ENCODE assay signal across 1 cellular context in genomic region chr4:1336079-1336478, GRCh38.
TF ChIP-seq lines count a peak whose summit lies in the region.

No MANE protein-coding gene starts in this region.

TF ChIP-seq in HepG2, 621 proteins besides CTCF, POLR2A, EP300 and RAD21 (continued from another document):
- TF ChIP-seq ZNF513 (CRISPR knock-in tag; conservative IDR thresholded peaks at IDR 0.05) (no peak), ZBTB8A (CRISPR knock-in tag; IDR thresholded peaks at IDR 0.05; ENCODE audit: borderline replicate concordance, low read depth) (no peak), AKNA (CRISPR knock-in tag; IDR thresholded peaks at IDR 0.05; ENCODE audit: borderline replicate concordance) (no peak), ZNF530 (CRISPR knock-in tag; IDR thresholded peaks at IDR 0.05; ENCODE audit: low read depth) (no peak), ATF5 (CRISPR knock-in tag; IDR thresholded peaks at IDR 0.05; ENCODE audit: low read depth) (no peak), POGK (CRISPR knock-in tag; conservative IDR thresholded peaks at IDR 0.05) (no peak), LRRFIP1 (CRISPR knock-in tag; conservative IDR thresholded peaks at IDR 0.05) (no peak), KDM1A (CRISPR knock-in tag; IDR thresholded peaks at IDR 0.05) (no peak), ZSCAN9 (CRISPR knock-in tag; IDR thresholded peaks at IDR 0.05; ENCODE audit: borderline replicate concordance) (0 out of 2 replicates have a peak, but pooled peaks have one; percentile 11), ZSCAN21 (CRISPR knock-in tag; IDR thresholded peaks at IDR 0.05; ENCODE audit: borderline replicate concordance) (peak; percentile 100), ZMYM3 (CRISPR knock-in tag; IDR thresholded peaks at IDR 0.05) (no peak), ZNF549 (CRISPR knock-in tag; IDR thresholded peaks at IDR 0.05) (no peak), NR3C1 (CRISPR knock-in tag; IDR thresholded peaks at IDR 0.05) (no peak)
- TF ChIP-seq, protein P1, sequence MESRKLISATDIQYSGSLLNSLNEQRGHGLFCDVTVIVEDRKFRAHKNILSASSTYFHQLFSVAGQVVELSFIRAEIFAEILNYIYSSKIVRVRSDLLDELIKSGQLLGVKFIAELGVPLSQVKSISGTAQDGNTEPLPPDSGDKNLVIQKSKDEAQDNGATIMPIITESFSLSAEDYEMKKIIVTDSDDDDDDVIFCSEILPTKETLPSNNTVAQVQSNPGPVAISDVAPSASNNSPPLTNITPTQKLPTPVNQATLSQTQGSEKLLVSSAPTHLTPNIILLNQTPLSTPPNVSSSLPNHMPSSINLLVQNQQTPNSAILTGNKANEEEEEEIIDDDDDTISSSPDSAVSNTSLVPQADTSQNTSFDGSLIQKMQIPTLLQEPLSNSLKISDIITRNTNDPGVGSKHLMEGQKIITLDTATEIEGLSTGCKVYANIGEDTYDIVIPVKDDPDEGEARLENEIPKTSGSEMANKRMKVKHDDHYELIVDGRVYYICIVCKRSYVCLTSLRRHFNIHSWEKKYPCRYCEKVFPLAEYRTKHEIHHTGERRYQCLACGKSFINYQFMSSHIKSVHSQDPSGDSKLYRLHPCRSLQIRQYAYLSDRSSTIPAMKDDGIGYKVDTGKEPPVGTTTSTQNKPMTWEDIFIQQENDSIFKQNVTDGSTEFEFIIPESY (CRISPR knock-in tag; IDR thresholded peaks at IDR 0.05) = peak; percentile 94
- TF ChIP-seq, protein P2, sequence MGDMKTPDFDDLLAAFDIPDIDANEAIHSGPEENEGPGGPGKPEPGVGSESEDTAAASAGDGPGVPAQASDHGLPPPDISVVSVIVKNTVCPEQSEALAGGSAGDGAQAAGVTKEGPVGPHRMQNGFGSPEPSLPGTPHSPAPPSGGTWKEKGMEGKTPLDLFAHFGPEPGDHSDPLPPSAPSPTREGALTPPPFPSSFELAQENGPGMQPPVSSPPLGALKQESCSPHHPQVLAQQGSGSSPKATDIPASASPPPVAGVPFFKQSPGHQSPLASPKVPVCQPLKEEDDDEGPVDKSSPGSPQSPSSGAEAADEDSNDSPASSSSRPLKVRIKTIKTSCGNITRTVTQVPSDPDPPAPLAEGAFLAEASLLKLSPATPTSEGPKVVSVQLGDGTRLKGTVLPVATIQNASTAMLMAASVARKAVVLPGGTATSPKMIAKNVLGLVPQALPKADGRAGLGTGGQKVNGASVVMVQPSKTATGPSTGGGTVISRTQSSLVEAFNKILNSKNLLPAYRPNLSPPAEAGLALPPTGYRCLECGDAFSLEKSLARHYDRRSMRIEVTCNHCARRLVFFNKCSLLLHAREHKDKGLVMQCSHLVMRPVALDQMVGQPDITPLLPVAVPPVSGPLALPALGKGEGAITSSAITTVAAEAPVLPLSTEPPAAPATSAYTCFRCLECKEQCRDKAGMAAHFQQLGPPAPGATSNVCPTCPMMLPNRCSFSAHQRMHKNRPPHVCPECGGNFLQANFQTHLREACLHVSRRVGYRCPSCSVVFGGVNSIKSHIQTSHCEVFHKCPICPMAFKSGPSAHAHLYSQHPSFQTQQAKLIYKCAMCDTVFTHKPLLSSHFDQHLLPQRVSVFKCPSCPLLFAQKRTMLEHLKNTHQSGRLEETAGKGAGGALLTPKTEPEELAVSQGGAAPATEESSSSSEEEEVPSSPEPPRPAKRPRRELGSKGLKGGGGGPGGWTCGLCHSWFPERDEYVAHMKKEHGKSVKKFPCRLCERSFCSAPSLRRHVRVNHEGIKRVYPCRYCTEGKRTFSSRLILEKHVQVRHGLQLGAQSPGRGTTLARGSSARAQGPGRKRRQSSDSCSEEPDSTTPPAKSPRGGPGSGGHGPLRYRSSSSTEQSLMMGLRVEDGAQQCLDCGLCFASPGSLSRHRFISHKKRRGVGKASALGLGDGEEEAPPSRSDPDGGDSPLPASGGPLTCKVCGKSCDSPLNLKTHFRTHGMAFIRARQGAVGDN (CRISPR knock-in tag; IDR thresholded peaks at IDR 0.05) = no peak
- TF ChIP-seq, protein P3, sequence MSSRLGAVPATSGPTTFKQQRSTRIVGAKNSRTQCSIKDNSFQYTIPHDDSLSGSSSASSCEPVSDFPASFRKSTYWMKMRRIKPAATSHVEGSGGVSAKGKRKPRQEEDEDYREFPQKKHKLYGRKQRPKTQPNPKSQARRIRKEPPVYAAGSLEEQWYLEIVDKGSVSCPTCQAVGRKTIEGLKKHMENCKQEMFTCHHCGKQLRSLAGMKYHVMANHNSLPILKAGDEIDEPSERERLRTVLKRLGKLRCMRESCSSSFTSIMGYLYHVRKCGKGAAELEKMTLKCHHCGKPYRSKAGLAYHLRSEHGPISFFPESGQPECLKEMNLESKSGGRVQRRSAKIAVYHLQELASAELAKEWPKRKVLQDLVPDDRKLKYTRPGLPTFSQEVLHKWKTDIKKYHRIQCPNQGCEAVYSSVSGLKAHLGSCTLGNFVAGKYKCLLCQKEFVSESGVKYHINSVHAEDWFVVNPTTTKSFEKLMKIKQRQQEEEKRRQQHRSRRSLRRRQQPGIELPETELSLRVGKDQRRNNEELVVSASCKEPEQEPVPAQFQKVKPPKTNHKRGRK (CRISPR knock-in tag; IDR thresholded peaks at IDR 0.05) = no peak
- TF ChIP-seq, protein P4, sequence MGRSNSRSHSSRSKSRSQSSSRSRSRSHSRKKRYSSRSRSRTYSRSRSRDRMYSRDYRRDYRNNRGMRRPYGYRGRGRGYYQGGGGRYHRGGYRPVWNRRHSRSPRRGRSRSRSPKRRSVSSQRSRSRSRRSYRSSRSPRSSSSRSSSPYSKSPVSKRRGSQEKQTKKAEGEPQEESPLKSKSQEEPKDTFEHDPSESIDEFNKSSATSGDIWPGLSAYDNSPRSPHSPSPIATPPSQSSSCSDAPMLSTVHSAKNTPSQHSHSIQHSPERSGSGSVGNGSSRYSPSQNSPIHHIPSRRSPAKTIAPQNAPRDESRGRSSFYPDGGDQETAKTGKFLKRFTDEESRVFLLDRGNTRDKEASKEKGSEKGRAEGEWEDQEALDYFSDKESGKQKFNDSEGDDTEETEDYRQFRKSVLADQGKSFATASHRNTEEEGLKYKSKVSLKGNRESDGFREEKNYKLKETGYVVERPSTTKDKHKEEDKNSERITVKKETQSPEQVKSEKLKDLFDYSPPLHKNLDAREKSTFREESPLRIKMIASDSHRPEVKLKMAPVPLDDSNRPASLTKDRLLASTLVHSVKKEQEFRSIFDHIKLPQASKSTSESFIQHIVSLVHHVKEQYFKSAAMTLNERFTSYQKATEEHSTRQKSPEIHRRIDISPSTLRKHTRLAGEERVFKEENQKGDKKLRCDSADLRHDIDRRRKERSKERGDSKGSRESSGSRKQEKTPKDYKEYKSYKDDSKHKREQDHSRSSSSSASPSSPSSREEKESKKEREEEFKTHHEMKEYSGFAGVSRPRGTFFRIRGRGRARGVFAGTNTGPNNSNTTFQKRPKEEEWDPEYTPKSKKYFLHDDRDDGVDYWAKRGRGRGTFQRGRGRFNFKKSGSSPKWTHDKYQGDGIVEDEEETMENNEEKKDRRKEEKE (IDR thresholded peaks at IDR 0.05) = no peak
